ENCODE assay signal across 10 cellular contexts in genomic region chr10:113616244-113617074, GRCh38. TPM values are rescaled to one million over a fixed set of nuclear protein-coding genes. Genes with fewer than 3 reads are reported as not detected.
DNase-seq lines count a peak whose midpoint lies in the region; ATAC-seq, FAIRE-seq and TF ChIP-seq lines count a peak whose summit lies in the region.
"Had no signal": no experiment of that assay in that cellular context is flagged by ENCODE, and none has a peak within 500 bp of the region (broad histone marks: within the 10 kb centered on the region; RNA-seq: fewer than 3 reads in every experiment).

No MANE protein-coding gene starts in this region.

- H3K4me3 ChIP-seq in left ventricle myocardium inferior (no peak overlapping the region), right atrium auricular region (no peak overlapping the region), OCI-LY1 (ENCODE audit: low read depth, low read length, poor library complexity, severe bottlenecking) (no peak overlapping the region), gastroesophageal sphincter (no peak overlapping the region)
- H3K4me3 ChIP-seq in CD4-positive, alpha-beta memory T cell (ENCODE audit: low read length in 2 of 2), result no peak overlapping the region
- H3K4me3 ChIP-seq: thoracic aorta had no signal

- peaks cover 2% of the 10 kb centered on the region for H3K27me3 Mint-ChIP-seq in glutamatergic neuron (ENCODE audit: unreplicated experiment)
- H3K27me3 Mint-ChIP-seq in CD4-positive, alpha-beta memory T cell, result peaks cover 19 to 34% of the 10 kb centered on the region in 2 donors

- H3K27ac Mint-ChIP-seq in glutamatergic neuron (ENCODE audit: unreplicated experiment), result no peak overlapping the region
- no peak overlapping the region for H3K27ac Mint-ChIP-seq in CD4-positive, alpha-beta memory T cell

- no peaks in the 10 kb centered on the region for H4K20me1 ChIP-seq in OCI-LY1 (ENCODE audit: insufficient read depth, low read length)

- 22 to 24% methylated on average over 3 to 5 of the region's 5 CpGs for WGBS in gastroesophageal sphincter (ENCODE audit: low coverage in 1 of 2), 2 donors

- POLR2A ChIA-PET in CD4-positive, alpha-beta memory T cell (lab: Charles Lee; ENCODE audit: partially characterized antibody), result no interaction called here

- CTCF ChIA-PET in CD4-positive, alpha-beta memory T cell (lab: Charles Lee; ENCODE audit: partially characterized antibody), result no interaction called here

- DNase-seq in left ventricle myocardium inferior (no peak), right atrium auricular region (ENCODE audit: low spot score) (no peak), glutamatergic neuron (no peak), urothelium cell line (ENCODE audit: low spot score) (peak; percentile 9), GF-D8 (lab: John Stamatoyannopoulos, UW) (no peak)
- no peak for DNase-seq in CD4-positive, alpha-beta memory T cell
- DNase-seq: DMS79 had no signal

- H3K4me3 Mint-ChIP-seq in glutamatergic neuron (ENCODE audit: unreplicated experiment), result no peak overlapping the region
- peak overlapping the region in 1 of 8 donors; percentile 1 for H3K4me3 Mint-ChIP-seq in CD4-positive, alpha-beta memory T cell

- intact Hi-C loops in left ventricle myocardium inferior (cut with micrococcal nuclease), result no loop called here
- intact Hi-C loops in CD4-positive, alpha-beta memory T cell (cut with micrococcal nuclease), result no loop called here

- FAIRE-seq in urothelium cell line (lab: Jason Lieb, UNC), result no peak

- no peak overlapping the region for H3K9ac ChIP-seq in OCI-LY1 (ENCODE audit: low read length)

- H3K9me2 ChIP-seq in OCI-LY1 (ENCODE audit: low read depth, low read length), result no peaks in the 10 kb centered on the region

- no peaks in the 10 kb centered on the region for H3K9me3 Mint-ChIP-seq in glutamatergic neuron (ENCODE audit: unreplicated experiment)
- peaks cover 0 to 2% (median 0%) of the 10 kb centered on the region in 8 donors for H3K9me3 Mint-ChIP-seq in CD4-positive, alpha-beta memory T cell

- H2AFZ ChIP-seq in OCI-LY1 (ENCODE audit: low read length), result no peak overlapping the region

- H3K4me1 ChIP-seq in left ventricle myocardium inferior, result peaks cover 80% of the 10 kb centered on the region
- H3K4me1 ChIP-seq in right atrium auricular region, result peaks cover 0 to 9% of the 10 kb centered on the region in 2 donors
- no peaks in the 10 kb centered on the region for H3K4me1 ChIP-seq in OCI-LY1 (ENCODE audit: insufficient read depth, low read length, severe bottlenecking)
- no peaks in the 10 kb centered on the region for H3K4me1 ChIP-seq in CD4-positive, alpha-beta memory T cell (ENCODE audit: insufficient read depth, low read length)
- peaks cover 0 to 11% (median 0%) of the 10 kb centered on the region in 3 donors for H3K4me1 ChIP-seq in gastroesophageal sphincter

- H3K27me3 ChIP-seq in left ventricle myocardium inferior (ENCODE audit: low read depth), result peaks cover 72% of the 10 kb centered on the region
- H3K27me3 ChIP-seq in right atrium auricular region, result no peaks in the 10 kb centered on the region
- H3K27me3 ChIP-seq in OCI-LY1 (ENCODE audit: insufficient read depth, low read length), result peaks cover 8% of the 10 kb centered on the region; the same call in 1 of the 2 replicates
- H3K27me3 ChIP-seq in CD4-positive, alpha-beta memory T cell (ENCODE audit: insufficient read depth, low read length), result no peaks in the 10 kb centered on the region
- H3K27me3 ChIP-seq in gastroesophageal sphincter, result peaks cover 43% of the 10 kb centered on the region

- no peak for TF ChIP-seq POLR2A in gastroesophageal sphincter (IDR thresholded peaks at IDR 0.05)

- H3K36me3 Mint-ChIP-seq in glutamatergic neuron (ENCODE audit: unreplicated experiment), result no peaks in the 10 kb centered on the region
- H3K36me3 Mint-ChIP-seq in CD4-positive, alpha-beta memory T cell, result no peaks in the 10 kb centered on the region

- H3K27ac ChIP-seq in left ventricle myocardium inferior (replicated peaks) (no peak overlapping the region), right atrium auricular region (no peak overlapping the region), OCI-LY1 (ENCODE audit: low read depth, low read length, poor library complexity, severe bottlenecking) (no peak overlapping the region), gastroesophageal sphincter (no peak overlapping the region)
- no peak overlapping the region for H3K27ac ChIP-seq in CD4-positive, alpha-beta memory T cell (ENCODE audit: low read depth, low read length)
- H3K27ac ChIP-seq: thoracic aorta had no signal

- H3K4me1 Mint-ChIP-seq in glutamatergic neuron (ENCODE audit: low read depth, unreplicated experiment), result peaks cover 2% of the 10 kb centered on the region
- H3K4me1 Mint-ChIP-seq in CD4-positive, alpha-beta memory T cell, result no peaks in the 10 kb centered on the region

- H3K4me2 ChIP-seq in OCI-LY1 (ENCODE audit: low read length), result no peak overlapping the region

- TF ChIP-seq CTCF in left ventricle myocardium inferior (IDR thresholded peaks at IDR 0.05; ENCODE audit: borderline replicate concordance), result peak; percentile 24
- TF ChIP-seq CTCF in right atrium auricular region (IDR thresholded peaks at IDR 0.05), result no peak
- TF ChIP-seq CTCF in OCI-LY1 (IDR thresholded peaks at IDR 0.05; ENCODE audit: low read length), result peak; percentile 59
- TF ChIP-seq CTCF in glutamatergic neuron (IDR thresholded peaks at IDR 0.05; ENCODE audit: partially characterized antibody, unreplicated experiment), result peak; percentile 48
- TF ChIP-seq CTCF in gastroesophageal sphincter (IDR thresholded peaks at IDR 0.05), result peak in 1 of 4 experiments; percentile 36

- H3K9me3 ChIP-seq in left ventricle myocardium inferior (replicated peaks) (no peaks in the 10 kb centered on the region), right atrium auricular region (no peaks in the 10 kb centered on the region), OCI-LY1 (ENCODE audit: low read length) (no peaks in the 10 kb centered on the region), gastroesophageal sphincter (no peaks in the 10 kb centered on the region)
- H3K9me3 ChIP-seq in CD4-positive, alpha-beta memory T cell (ENCODE audit: control insufficient read depth in 1 of 2, low read length in 2 of 2), result no peaks in the 10 kb centered on the region
- H3K9me3 ChIP-seq: thoracic aorta had no signal

- no peaks in the 10 kb centered on the region for H3K79me2 ChIP-seq in OCI-LY1 (ENCODE audit: insufficient read depth, low read length)

- no peaks in the 10 kb centered on the region for H3F3A ChIP-seq in OCI-LY1 (ENCODE audit: insufficient read depth, low read length)

- no peak for TF ChIP-seq EP300 in gastroesophageal sphincter (IDR thresholded peaks at IDR 0.05)

- H3K36me3 ChIP-seq in left ventricle myocardium inferior, result peaks cover 63% of the 10 kb centered on the region
- H3K36me3 ChIP-seq in right atrium auricular region, result peaks cover 76% of the 10 kb centered on the region
- H3K36me3 ChIP-seq in OCI-LY1 (ENCODE audit: insufficient read depth, low read length), result no peaks in the 10 kb centered on the region
- H3K36me3 ChIP-seq in CD4-positive, alpha-beta memory T cell (ENCODE audit: insufficient read depth, low read length), result no peaks in the 10 kb centered on the region
- no peaks in the 10 kb centered on the region for H3K36me3 ChIP-seq in gastroesophageal sphincter
- H3K36me3 ChIP-seq: thoracic aorta had no signal

- no peak for ATAC-seq in gastroesophageal sphincter

RNA-seq across cellular contexts. Expression of gene NRAP, which starts 47.4 kb away (rescaled TPM):
- total RNA-seq in left ventricle myocardium inferior (1,025 TPM), right atrium auricular region (100 to 1,000 TPM; 229 to 610 TPM), glutamatergic neuron (ENCODE audit: unreplicated experiment) (not detected), gastroesophageal sphincter (under 1 TPM in 1 of 4 donors, not detected in 3; under 0.01 TPM)
- total RNA-seq in CD4-positive, alpha-beta memory T cell, result not detected
- polyA plus RNA-seq in CD4-positive, alpha-beta memory T cell, result not detected
- total RNA-seq: thoracic aorta had no signal

Comparison
In these comparisons a context has a peak if more than half of its experiments do, and no peak if none do; other contexts are left out.
1. CTCF ChIP-seq: peak in left ventricle myocardium inferior (single experiment), OCI-LY1 (single experiment) and glutamatergic neuron (single experiment); none in right atrium auricular region (0 of 2).
2. RNA of gene NRAP, which starts 47.4 kb away (total RNA-seq): 1,025 TPM in left ventricle myocardium inferior (single experiment) and 229 to 610 TPM in right atrium auricular region; not detected in glutamatergic neuron (single experiment), not detected in CD4-positive, alpha-beta memory T cell and under 0.01 TPM in gastroesophageal sphincter; every median in the first group is over 100 times any median in the second.